ENCODE assay signal across 8 cellular contexts in genomic region chr2:26562811-26563645, GRCh38.
A peak's percentile ranks its signal among the peaks of the same experiment; 100 is the strongest.
DNase-seq lines count a peak whose midpoint lies in the region; ATAC-seq and TF ChIP-seq lines count a peak whose summit lies in the region.

No MANE protein-coding gene starts in this region.

- no peaks in the 10 kb centered on the region for H3K79me2 ChIP-seq in osteoblast (ENCODE audit: insufficient read depth, low read length)

- H2AFZ ChIP-seq in osteoblast (ENCODE audit: low read length): peak overlapping the region; percentile 41

- H3K4me2 ChIP-seq in osteoblast (ENCODE audit: insufficient read depth, low read length): peak overlapping the region; percentile 67

- no peaks in the 10 kb centered on the region for H3K36me3 ChIP-seq in osteoblast (ENCODE audit: insufficient read depth, low read length)

- TF ChIP-seq CTCF in fibroblast of mammary gland (conservative IDR thresholded peaks at IDR 0.05; ENCODE audit: control insufficient read depth, insufficient read depth, low read depth, low read length): no peak
- no peak for TF ChIP-seq CTCF in osteoblast (IDR thresholded peaks at IDR 0.05; ENCODE audit: extremely low read depth, low read depth, low read length)

- DNase-seq in Caki2 (ENCODE audit: low read depth) (peak; percentile 91), NCI-H2196 treated with DMSO at 0.1 percent for 48 hours (lab: John Stamatoyannopoulos, UW; ENCODE audit: unreplicated experiment) (peak; percentile 40), fibroblast of mammary gland (ENCODE audit: low read depth) (peak; percentile 15), osteoblast (ENCODE audit: insufficient read length, low spot score, missing footprints) (peak; percentile 94), DMS114 treated with DMSO at 0.1 percent for 48 hours (lab: John Stamatoyannopoulos, UW; ENCODE audit: unreplicated experiment) (no peak)

- ATAC-seq in GM18517 (IDR thresholded peaks at IDR 0.05; ENCODE audit: unreplicated experiment): no peak
- no peak for ATAC-seq in GM18511 (IDR thresholded peaks at IDR 0.05; ENCODE audit: unreplicated experiment)
- ATAC-seq in HG02763 (IDR thresholded peaks at IDR 0.05; ENCODE audit: unreplicated experiment): no peak

- peaks cover 12% of the 10 kb centered on the region for H3K4me1 ChIP-seq in osteoblast (ENCODE audit: insufficient read depth, low read length)

- H4K20me1 ChIP-seq in osteoblast (ENCODE audit: insufficient read depth, low read length): no peaks in the 10 kb centered on the region

- H3K4me3 ChIP-seq in fibroblast of mammary gland (ENCODE audit: control insufficient read depth, low read depth, low read length): no peak overlapping the region
- peak overlapping the region; percentile 46 for H3K4me3 ChIP-seq in osteoblast (ENCODE audit: insufficient read depth, low read length)

- H3K27me3 ChIP-seq in osteoblast (ENCODE audit: insufficient read depth, low read length): peaks cover 76% of the 10 kb centered on the region

- no peak overlapping the region for H3K27ac ChIP-seq in osteoblast (ENCODE audit: low read depth, low read length)

- in situ Hi-C loops in Caki2 (cut with HindIII; ENCODE audit: low pct_unique_long_range_greater_than_20kb, low sequenced_read_pairs): no loop called here

- no peaks in the 10 kb centered on the region for H3K9me3 ChIP-seq in osteoblast (ENCODE audit: low read depth, low read length)
